In the genomic region with DNA sequence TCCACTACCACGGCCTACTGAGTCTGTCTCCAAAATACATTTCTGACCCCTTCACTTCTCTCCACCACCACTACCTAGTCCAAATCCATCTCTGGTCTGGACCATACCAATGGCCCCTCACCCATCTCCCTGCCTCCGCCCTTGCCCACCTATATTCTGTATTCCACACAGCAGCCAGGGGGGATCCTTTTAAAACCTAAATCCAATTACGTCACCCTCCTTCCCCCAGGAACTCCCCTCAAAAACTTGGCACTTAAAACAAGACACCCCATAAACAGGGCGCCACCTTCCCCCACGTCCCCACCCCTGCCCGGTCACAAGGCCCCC, we compare ENCODE assay signal across 8 cellular contexts. TPM values are rescaled to one million over a fixed set of nuclear protein-coding genes. Genes with fewer than 3 reads are reported as not detected.
DNase-seq lines count a peak whose midpoint lies in the region; ATAC-seq and TF ChIP-seq lines count a peak whose summit lies in the region.

No MANE protein-coding gene starts in this region.

- TF ChIP-seq POLR2A in breast epithelium (IDR thresholded peaks at IDR 0.05) (no peak), uterus (IDR thresholded peaks at IDR 0.05) (no peak)

- TF ChIP-seq CTCF in left ventricle myocardium inferior (IDR thresholded peaks at IDR 0.05; ENCODE audit: borderline replicate concordance) (no peak), breast epithelium (IDR thresholded peaks at IDR 0.05) (no peak), mesothelial cell of epicardium (IDR thresholded peaks at IDR 0.05; ENCODE audit: unreplicated experiment) (no peak), uterus (IDR thresholded peaks at IDR 0.05) (no peak)

- DNase-seq in left ventricle myocardium inferior = no peak
- no peak for DNase-seq in cardiac septum (ENCODE audit: low spot score)
- DNase-seq in breast epithelium (ENCODE audit: low spot score in 2 of 2) = no peak
- no peak for DNase-seq in mesothelial cell of epicardium (ENCODE audit: low spot score in 2 of 2, unreplicated experiment in 2 of 2)
- DNase-seq in uterus = no peak
- no peak for DNase-seq in anterior cingulate cortex (lab: John Stamatoyannopoulos, UW)
- no peak for DNase-seq in GM19238 (ENCODE audit: insufficient read length, low spot score)

- peak overlapping the region; percentile 87 for H3K27ac ChIP-seq in left ventricle myocardium inferior (replicated peaks)
- peak overlapping the region in 1 of 2 donors; percentile 82 for H3K27ac ChIP-seq in breast epithelium
- H3K27ac ChIP-seq in uterus = peak overlapping the region; percentile 53 to 81

- intact Hi-C loops in left ventricle myocardium inferior (cut with micrococcal nuclease) = loop anchor here (10.0 kb wide), 1 partner anchor 96 kb away; no protein-coding TSS in a partner anchor
- intact Hi-C loops in cardiac septum (cut with DNase I) = loop anchor here (5.0 kb wide), 1 partner anchor 81 kb away; no protein-coding TSS in a partner anchor
- intact Hi-C loops in breast epithelium (cut with DNase I; ENCODE audit: low total_unique reads) = loop anchor here (10.0 kb wide), 2 partner anchors 96 to 126 kb away; no protein-coding TSS in a partner anchor
- intact Hi-C loops in uterus (cut with DNase I; ENCODE audit: low total_unique reads) = loop anchor here (10.0 kb wide), 1 partner anchor 106 kb away; a partner anchor contains a TSS

- H3K9me3 Mint-ChIP-seq in mesothelial cell of epicardium = peaks cover 10% of the 10 kb centered on the region

- peak overlapping the region; percentile 97 for H3K4me3 Mint-ChIP-seq in mesothelial cell of epicardium

- peaks cover 32% of the 10 kb centered on the region for H3K36me3 Mint-ChIP-seq in mesothelial cell of epicardium

- H3K4me1 ChIP-seq in left ventricle myocardium inferior = peaks cover 22% of the 10 kb centered on the region
- H3K4me1 ChIP-seq in breast epithelium = peaks cover 5 to 12% of the 10 kb centered on the region in 2 donors
- no peaks in the 10 kb centered on the region for H3K4me1 ChIP-seq in uterus

- H3K27me3 ChIP-seq in left ventricle myocardium inferior (ENCODE audit: low read depth) (peaks cover 15% of the 10 kb centered on the region), breast epithelium (peaks cover 0 to 8% of the 10 kb centered on the region in 2 donors), uterus (no peaks in the 10 kb centered on the region)

- H3K36me3 ChIP-seq in left ventricle myocardium inferior (peaks cover 41% of the 10 kb centered on the region), breast epithelium (peaks cover 10% of the 10 kb centered on the region), uterus (no peaks in the 10 kb centered on the region)

- H3K4me3 ChIP-seq in left ventricle myocardium inferior (peak overlapping the region; percentile 97), breast epithelium (peak overlapping the region; percentile 73 to 94 (median 86)), uterus (peak overlapping the region; percentile 62 to 83)

- peak overlapping the region; percentile 91 for H3K27ac Mint-ChIP-seq in mesothelial cell of epicardium

- H3K4me1 Mint-ChIP-seq in mesothelial cell of epicardium = peaks cover 15% of the 10 kb centered on the region

- H3K27me3 Mint-ChIP-seq in mesothelial cell of epicardium (ENCODE audit: low read depth) = peaks cover 20% of the 10 kb centered on the region

- H3K9me3 ChIP-seq in left ventricle myocardium inferior (replicated peaks) (peaks cover 3% of the 10 kb centered on the region), breast epithelium (no peaks in the 10 kb centered on the region), uterus (no peaks in the 10 kb centered on the region)

- no peak for ATAC-seq in GM18907 (IDR thresholded peaks at IDR 0.05; ENCODE audit: unreplicated experiment)

RNA-seq across cellular contexts. Expression of a gene that starts 0.7 kb away (rescaled TPM):
- total RNA-seq in left ventricle myocardium inferior = 10.4 TPM
- total RNA-seq in cardiac septum = 7.9 TPM
- total RNA-seq in breast epithelium = 10 to 100 TPM in 1 of 3 donors, 1 to 10 TPM in 2; 5.1 to 11.1 (median 9.8) TPM
- 16.2 to 17.9 TPM (median 16.3 TPM) in 3 replicates for total RNA-seq in mesothelial cell of epicardium
- total RNA-seq in uterus = 100 to 1,000 TPM in 1 of 4 donors, 10 to 100 TPM in 1, 1 to 10 TPM in 2; 1.2 to 109 (median 9.5) TPM

RNA-seq across cellular contexts. Expression of a gene that starts 16.8 kb away (rescaled TPM):
- total RNA-seq in left ventricle myocardium inferior = not detected
- not detected for total RNA-seq in cardiac septum
- total RNA-seq in breast epithelium = not detected
- 0.25 to 0.32 TPM (median 0.29 TPM) in 3 replicates for total RNA-seq in mesothelial cell of epicardium
- under 1 TPM in 1 of 4 donors, not detected in 3; 0.14 TPM for total RNA-seq in uterus

RNA-seq across cellular contexts. Expression of a gene that starts 59.1 kb away (rescaled TPM):
- total RNA-seq in left ventricle myocardium inferior = 7.5 TPM
- total RNA-seq in cardiac septum = 7.0 TPM
- total RNA-seq in breast epithelium = 1 to 10 TPM; 2.8 to 9.2 (median 4.6) TPM
- total RNA-seq in mesothelial cell of epicardium = 0.16 to 0.38 TPM in 2 of 3 replicates, not detected in the other
- 10 to 100 TPM in 2 of 4 donors, 1 to 10 TPM in 2; 3.5 to 21.9 (median 10.0) TPM for total RNA-seq in uterus
